1 cellular context compared by ENCODE assay signal in the genomic region with DNA sequence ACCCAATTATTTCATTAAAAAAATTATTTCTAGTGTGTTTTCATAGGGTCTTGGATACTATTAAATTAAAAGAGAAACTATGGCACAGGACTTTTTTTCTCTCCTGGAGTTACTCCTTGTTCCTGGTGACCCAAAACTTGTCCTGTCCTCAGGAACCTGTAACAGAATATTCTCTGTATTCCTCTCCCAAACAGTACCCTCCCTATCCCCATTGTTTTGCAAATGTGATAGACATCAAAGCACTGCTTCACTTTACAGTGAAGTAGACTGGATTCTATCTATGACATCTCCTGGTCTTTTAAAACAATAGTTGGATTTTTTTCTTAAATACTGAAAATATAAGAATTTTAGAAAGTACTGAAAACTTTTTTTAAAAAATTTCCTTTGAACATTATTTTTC.
TF ChIP-seq lines count a peak whose summit lies in the region.

No MANE protein-coding gene starts in this region.

TF ChIP-seq in WTC11, 78 proteins besides CTCF, POLR2A, EP300 and RAD21 (continued from another document):
- no peak for TF ChIP-seq AR (CRISPR knock-in tag; IDR thresholded peaks at IDR 0.05)
- no peak for TF ChIP-seq ZNF121 (CRISPR knock-in tag; IDR thresholded peaks at IDR 0.05)
- no peak for TF ChIP-seq MYBL2 (CRISPR knock-in tag; IDR thresholded peaks at IDR 0.05)
- TF ChIP-seq, protein P1, sequence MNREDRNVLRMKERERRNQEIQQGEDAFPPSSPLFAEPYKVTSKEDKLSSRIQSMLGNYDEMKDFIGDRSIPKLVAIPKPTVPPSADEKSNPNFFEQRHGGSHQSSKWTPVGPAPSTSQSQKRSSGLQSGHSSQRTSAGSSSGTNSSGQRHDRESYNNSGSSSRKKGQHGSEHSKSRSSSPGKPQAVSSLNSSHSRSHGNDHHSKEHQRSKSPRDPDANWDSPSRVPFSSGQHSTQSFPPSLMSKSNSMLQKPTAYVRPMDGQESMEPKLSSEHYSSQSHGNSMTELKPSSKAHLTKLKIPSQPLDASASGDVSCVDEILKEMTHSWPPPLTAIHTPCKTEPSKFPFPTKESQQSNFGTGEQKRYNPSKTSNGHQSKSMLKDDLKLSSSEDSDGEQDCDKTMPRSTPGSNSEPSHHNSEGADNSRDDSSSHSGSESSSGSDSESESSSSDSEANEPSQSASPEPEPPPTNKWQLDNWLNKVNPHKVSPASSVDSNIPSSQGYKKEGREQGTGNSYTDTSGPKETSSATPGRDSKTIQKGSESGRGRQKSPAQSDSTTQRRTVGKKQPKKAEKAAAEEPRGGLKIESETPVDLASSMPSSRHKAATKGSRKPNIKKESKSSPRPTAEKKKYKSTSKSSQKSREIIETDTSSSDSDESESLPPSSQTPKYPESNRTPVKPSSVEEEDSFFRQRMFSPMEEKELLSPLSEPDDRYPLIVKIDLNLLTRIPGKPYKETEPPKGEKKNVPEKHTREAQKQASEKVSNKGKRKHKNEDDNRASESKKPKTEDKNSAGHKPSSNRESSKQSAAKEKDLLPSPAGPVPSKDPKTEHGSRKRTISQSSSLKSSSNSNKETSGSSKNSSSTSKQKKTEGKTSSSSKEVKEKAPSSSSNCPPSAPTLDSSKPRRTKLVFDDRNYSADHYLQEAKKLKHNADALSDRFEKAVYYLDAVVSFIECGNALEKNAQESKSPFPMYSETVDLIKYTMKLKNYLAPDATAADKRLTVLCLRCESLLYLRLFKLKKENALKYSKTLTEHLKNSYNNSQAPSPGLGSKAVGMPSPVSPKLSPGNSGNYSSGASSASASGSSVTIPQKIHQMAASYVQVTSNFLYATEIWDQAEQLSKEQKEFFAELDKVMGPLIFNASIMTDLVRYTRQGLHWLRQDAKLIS (CRISPR knock-in tag; IDR thresholded peaks at IDR 0.05; ENCODE audit: borderline replicate concordance), result no peak
